In the genomic region with DNA sequence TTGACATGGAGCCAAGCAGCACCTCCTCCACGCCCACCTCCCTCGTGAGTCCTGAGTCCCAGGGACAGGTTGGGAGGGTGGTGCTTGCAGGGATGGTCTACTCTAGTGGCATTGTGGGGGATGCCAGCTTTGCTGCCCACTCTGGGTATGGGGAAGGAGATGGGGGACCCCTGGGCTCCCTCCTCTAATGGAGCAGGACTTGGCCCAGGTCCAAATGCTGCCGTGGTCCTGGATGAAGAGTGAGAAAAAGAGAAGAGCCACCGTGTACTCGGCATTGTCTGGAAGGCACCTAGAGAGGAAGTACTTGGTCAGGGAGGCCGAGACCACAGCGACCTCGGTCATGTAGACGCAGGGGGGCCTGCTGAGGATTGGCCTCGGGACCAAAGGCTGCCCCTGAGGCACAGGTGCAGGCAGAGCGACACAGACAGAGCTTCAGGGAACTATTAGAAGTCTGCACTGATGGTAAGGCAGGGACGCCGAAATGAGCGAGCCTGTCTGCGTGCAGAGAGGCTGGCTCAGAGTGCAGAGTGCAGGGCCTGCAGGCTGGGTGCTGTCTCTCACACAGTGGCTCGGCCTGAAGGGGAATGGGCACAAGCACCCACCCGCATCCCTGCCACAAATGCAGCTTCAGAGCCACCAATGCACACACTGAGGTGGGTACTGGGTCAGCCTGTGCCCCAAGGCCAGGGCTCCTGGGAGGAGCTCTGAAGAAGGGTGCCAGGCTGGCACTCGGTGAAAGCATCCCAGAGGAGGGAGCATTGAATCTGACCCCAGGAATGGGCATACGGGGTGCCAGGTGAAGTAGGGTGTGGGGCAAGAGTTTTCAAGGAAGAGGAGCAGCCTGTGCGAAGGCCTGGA, we compare ENCODE assay signal across 2 cellular contexts.
A peak's percentile ranks its signal among the peaks of the same experiment; 100 is the strongest.
TF ChIP-seq lines count a peak whose summit lies in the region.

No MANE protein-coding gene starts in this region.

TF ChIP-seq in K562, 482 proteins besides CTCF, POLR2A, EP300 and RAD21:
- TF ChIP-seq MTA3 (IDR thresholded peaks at IDR 0.05; ENCODE audit: borderline replicate concordance) (no peak), NFIC (IDR thresholded peaks at IDR 0.05) (peak; percentile 51; the same call in 1 of the 2 replicates)

TF ChIP-seq in SK-N-SH treated with all-trans-retinoic acid at 6 μM for 48 hours, 23 proteins besides CTCF, POLR2A, EP300 and RAD21:
- TF ChIP-seq ZNF8 (CRISPR knock-in tag; IDR thresholded peaks at IDR 0.05) (no peak), ZFP30 (CRISPR knock-in tag; IDR thresholded peaks at IDR 0.05) (no peak), ARNTL (CRISPR knock-in tag; IDR thresholded peaks at IDR 0.05; ENCODE audit: borderline replicate concordance, low read depth) (no peak), ZFP3 (CRISPR knock-in tag; IDR thresholded peaks at IDR 0.05) (no peak), ESRRG (CRISPR knock-in tag; IDR thresholded peaks at IDR 0.05) (no peak), BACH2 (CRISPR knock-in tag; IDR thresholded peaks at IDR 0.05; ENCODE audit: borderline replicate concordance) (no peak), RARB (CRISPR knock-in tag; IDR thresholded peaks at IDR 0.05) (no peak), TCF4 (CRISPR knock-in tag; IDR thresholded peaks at IDR 0.05; ENCODE audit: borderline replicate concordance) (no peak), PATZ1 (CRISPR knock-in tag; IDR thresholded peaks at IDR 0.05; ENCODE audit: borderline replicate concordance) (no peak), TOX (CRISPR knock-in tag; IDR thresholded peaks at IDR 0.05; ENCODE audit: borderline replicate concordance) (no peak), GLIS3 (CRISPR knock-in tag; IDR thresholded peaks at IDR 0.05) (no peak), ZC3H10 (CRISPR knock-in tag; IDR thresholded peaks at IDR 0.05) (no peak), PPARA (CRISPR knock-in tag; IDR thresholded peaks at IDR 0.05; ENCODE audit: borderline replicate concordance) (no peak)
- TF ChIP-seq, protein P1, sequence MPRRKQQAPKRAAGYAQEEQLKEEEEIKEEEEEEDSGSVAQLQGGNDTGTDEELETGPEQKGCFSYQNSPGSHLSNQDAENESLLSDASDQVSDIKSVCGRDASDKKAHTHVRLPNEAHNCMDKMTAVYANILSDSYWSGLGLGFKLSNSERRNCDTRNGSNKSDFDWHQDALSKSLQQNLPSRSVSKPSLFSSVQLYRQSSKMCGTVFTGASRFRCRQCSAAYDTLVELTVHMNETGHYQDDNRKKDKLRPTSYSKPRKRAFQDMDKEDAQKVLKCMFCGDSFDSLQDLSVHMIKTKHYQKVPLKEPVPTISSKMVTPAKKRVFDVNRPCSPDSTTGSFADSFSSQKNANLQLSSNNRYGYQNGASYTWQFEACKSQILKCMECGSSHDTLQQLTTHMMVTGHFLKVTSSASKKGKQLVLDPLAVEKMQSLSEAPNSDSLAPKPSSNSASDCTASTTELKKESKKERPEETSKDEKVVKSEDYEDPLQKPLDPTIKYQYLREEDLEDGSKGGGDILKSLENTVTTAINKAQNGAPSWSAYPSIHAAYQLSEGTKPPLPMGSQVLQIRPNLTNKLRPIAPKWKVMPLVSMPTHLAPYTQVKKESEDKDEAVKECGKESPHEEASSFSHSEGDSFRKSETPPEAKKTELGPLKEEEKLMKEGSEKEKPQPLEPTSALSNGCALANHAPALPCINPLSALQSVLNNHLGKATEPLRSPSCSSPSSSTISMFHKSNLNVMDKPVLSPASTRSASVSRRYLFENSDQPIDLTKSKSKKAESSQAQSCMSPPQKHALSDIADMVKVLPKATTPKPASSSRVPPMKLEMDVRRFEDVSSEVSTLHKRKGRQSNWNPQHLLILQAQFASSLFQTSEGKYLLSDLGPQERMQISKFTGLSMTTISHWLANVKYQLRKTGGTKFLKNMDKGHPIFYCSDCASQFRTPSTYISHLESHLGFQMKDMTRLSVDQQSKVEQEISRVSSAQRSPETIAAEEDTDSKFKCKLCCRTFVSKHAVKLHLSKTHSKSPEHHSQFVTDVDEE (CRISPR knock-in tag; IDR thresholded peaks at IDR 0.05) = no peak
- TF ChIP-seq, protein P2, sequence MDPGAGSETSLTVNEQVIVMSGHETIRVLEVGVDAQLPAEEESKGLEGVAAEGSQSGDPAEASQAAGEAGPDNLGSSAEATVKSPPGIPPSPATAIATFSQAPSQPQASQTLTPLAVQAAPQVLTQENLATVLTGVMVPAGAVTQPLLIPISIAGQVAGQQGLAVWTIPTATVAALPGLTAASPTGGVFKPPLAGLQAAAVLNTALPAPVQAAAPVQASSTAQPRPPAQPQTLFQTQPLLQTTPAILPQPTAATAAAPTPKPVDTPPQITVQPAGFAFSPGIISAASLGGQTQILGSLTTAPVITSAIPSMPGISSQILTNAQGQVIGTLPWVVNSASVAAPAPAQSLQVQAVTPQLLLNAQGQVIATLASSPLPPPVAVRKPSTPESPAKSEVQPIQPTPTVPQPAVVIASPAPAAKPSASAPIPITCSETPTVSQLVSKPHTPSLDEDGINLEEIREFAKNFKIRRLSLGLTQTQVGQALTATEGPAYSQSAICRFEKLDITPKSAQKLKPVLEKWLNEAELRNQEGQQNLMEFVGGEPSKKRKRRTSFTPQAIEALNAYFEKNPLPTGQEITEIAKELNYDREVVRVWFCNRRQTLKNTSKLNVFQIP (CRISPR knock-in tag; IDR thresholded peaks at IDR 0.05; ENCODE audit: borderline replicate concordance, low read depth) = no peak
